In genomic region chr17:68950725-68951124, GRCh38 we compare ENCODE assay signal across 29 cellular contexts. TPM values are rescaled to one million over a fixed set of nuclear protein-coding genes. Genes with fewer than 3 reads are reported as not detected.
DNase-seq lines count a peak whose midpoint lies in the region; ATAC-seq, FAIRE-seq and TF ChIP-seq lines count a peak whose summit lies in the region.
"Had no signal": no experiment of that assay in that cellular context is flagged by ENCODE, and none has a peak within 500 bp of the region (broad histone marks: within the 10 kb centered on the region; RNA-seq: fewer than 3 reads in every experiment).

No MANE protein-coding gene starts in this region.

- H3K9me3 ChIP-seq in adipocyte (ENCODE audit: control insufficient read depth, low read length) (no peaks in the 10 kb centered on the region), H1 (ENCODE audit: insufficient read depth in 2 of 2, low read depth in 1 of 2, low read length in 1 of 2) (no peaks in the 10 kb centered on the region), left ventricle myocardium inferior (replicated peaks) (peaks cover 5% of the 10 kb centered on the region), neural progenitor cell (ENCODE audit: low read depth) (no peaks in the 10 kb centered on the region), BE2C (no peaks in the 10 kb centered on the region)
- H3K9me3 ChIP-seq: A549, HAP-1 had no signal

- H3K4me3 ChIP-seq in adipocyte (ENCODE audit: low read length) (peak overlapping the region; percentile 38), H1 (ENCODE audit: extremely low read depth in 1 of 4, insufficient read depth in 2 of 4, low read depth in 3 of 4, low read length in 4 of 4) (no peak overlapping the region), left ventricle myocardium inferior (peak overlapping the region; percentile 64), neural progenitor cell (no peak overlapping the region), BE2C (ENCODE audit: low read depth, low read length) (no peak overlapping the region)
- H3K4me3 ChIP-seq: A549, HAP-1, PC-9 had no signal

- H3K9me3 Mint-ChIP-seq in neural progenitor cell = no peaks in the 10 kb centered on the region
- peaks cover 5% of the 10 kb centered on the region for H3K9me3 Mint-ChIP-seq in activated CD4-positive, alpha-beta memory T cell treated with anti-CD3 and anti-CD28 coated beads, Interleukin-2, amount 10 ng/mL, durations not matched to agents 7 days and 5 days

- no peak overlapping the region for H2BK15ac ChIP-seq in H1 (ENCODE audit: low read length)

- no peak overlapping the region for H4K5ac ChIP-seq in H1 (ENCODE audit: insufficient read length, low read depth, low read length)

- H4K20me1 ChIP-seq in H1 (replicated peaks in 1 of 2; ENCODE audit: control insufficient read depth in 1 of 2, insufficient read depth in 2 of 2, low read length in 2 of 2) (no peaks in the 10 kb centered on the region), neural progenitor cell (ENCODE audit: low read depth) (no peaks in the 10 kb centered on the region)

- H3K23me2 ChIP-seq in H1 (ENCODE audit: low read depth, low read length) = no peaks in the 10 kb centered on the region

- H3K27ac ChIP-seq in H1 (ENCODE audit: low read depth, low read length) (no peak overlapping the region), left ventricle myocardium inferior (replicated peaks) (peak overlapping the region; percentile 84), neural progenitor cell (no peak overlapping the region)
- H3K27ac ChIP-seq: A549, KMS-11, PC-9 had no signal

- WGBS in H1 (ENCODE audit: extremely low coverage in 1 of 2, insufficient coverage in 1 of 2, insufficient read length in 1 of 2, insufficient replicate concordance in 2 of 2, low coverage in 1 of 2, low lambda C conversion rate in 2 of 2, missing lambda C conversion rate in 1 of 2), 2 experiments = 93% methylated on average over 4 of the region's 4 CpGs; no CpG with 5 or more reads in 1 of the 2 experiments

- H3K27me3 ChIP-seq in adipocyte (replicated peaks; ENCODE audit: control insufficient read depth, insufficient read depth, low read length) (no peaks in the 10 kb centered on the region), H1 (replicated peaks in 1 of 4; ENCODE audit: control insufficient read depth in 3 of 4, extremely low read depth in 1 of 4, insufficient read depth in 3 of 4, low read length in 3 of 4) (no peaks in the 10 kb centered on the region), left ventricle myocardium inferior (ENCODE audit: low read depth) (no peaks in the 10 kb centered on the region), neural progenitor cell (no peaks in the 10 kb centered on the region), BE2C (no peaks in the 10 kb centered on the region)

- H3K4me1 ChIP-seq in adipocyte (ENCODE audit: control insufficient read depth, insufficient read depth, low read length) (peaks cover 11% of the 10 kb centered on the region), H1 (replicated peaks in 1 of 4; ENCODE audit: control insufficient read depth in 3 of 4, insufficient read depth in 4 of 4, low read length in 3 of 4) (no peaks in the 10 kb centered on the region), left ventricle myocardium inferior (peaks cover 25% of the 10 kb centered on the region), neural progenitor cell (no peaks in the 10 kb centered on the region), BE2C (no peaks in the 10 kb centered on the region)
- H3K4me1 ChIP-seq: A549, HAP-1 had no signal

- H3K9ac ChIP-seq in adipocyte (ENCODE audit: low read length) = no peak overlapping the region
- no peak overlapping the region for H3K9ac ChIP-seq in H1 (replicated peaks in 1 of 4; ENCODE audit: extremely low read depth in 1 of 4, low read depth in 3 of 4, low read length in 3 of 4)
- no peak overlapping the region for H3K9ac ChIP-seq in neural progenitor cell
- H3K9ac ChIP-seq: KMS-11 had no signal

- POLR2A ChIA-PET in H1 (lab: Charles Lee; ENCODE audit: partially characterized antibody) = no interaction called here
- POLR2A ChIA-PET in activated CD4-positive, alpha-beta memory T cell treated with anti-CD3 and anti-CD28 coated beads, Interleukin-2, amount 10 ng/mL, durations not matched to agents 7 days and 5 days (lab: Charles Lee) = no interaction called here

- H2BK120ac ChIP-seq in H1 (replicated peaks; ENCODE audit: low read depth, low read length) = no peak overlapping the region

- TF ChIP-seq POLR2A in H1 (IDR thresholded peaks at IDR 0.05; ENCODE audit: control extremely low read depth in 1 of 2, low read depth in 2 of 2, low read length in 2 of 2) = no peak

- no peak overlapping the region for H3K4me3 Mint-ChIP-seq in neural progenitor cell
- no peak overlapping the region for H3K4me3 Mint-ChIP-seq in activated CD4-positive, alpha-beta memory T cell treated with anti-CD3 and anti-CD28 coated beads, Interleukin-2, amount 10 ng/mL, durations not matched to agents 7 days and 5 days
- H3K4me3 Mint-ChIP-seq: CD4-positive, alpha-beta memory T cell; HFFc6 had no signal

- H3K14ac ChIP-seq in H1 (ENCODE audit: insufficient read length) = no peak overlapping the region

- H3K56ac ChIP-seq in H1 (replicated peaks; ENCODE audit: insufficient read length, low read depth, low read length) = no peak overlapping the region

- H3K4me2 ChIP-seq in H1 (ENCODE audit: insufficient read depth in 1 of 2, low read depth in 2 of 2, low read length in 2 of 2) = no peak overlapping the region
- no peak overlapping the region for H3K4me2 ChIP-seq in neural progenitor cell
- H3K4me2 ChIP-seq: A549, KMS-11, PC-9 had no signal

- no peaks in the 10 kb centered on the region for H3K79me1 ChIP-seq in H1 (ENCODE audit: low read depth, low read length)

- no peak for TF ChIP-seq EP300 in H1 (IDR thresholded peaks at IDR 0.05; ENCODE audit: borderline replicate concordance in 1 of 2, low read depth in 2 of 2, low read length in 2 of 2)

- peak overlapping the region; percentile 19; the same call in 1 of the 2 replicates for H2BK12ac ChIP-seq in H1 (ENCODE audit: low read depth, low read length)

- intact Hi-C loops in left ventricle myocardium inferior (cut with micrococcal nuclease) = no loop called here

- no peaks in the 10 kb centered on the region for H3K27me3 Mint-ChIP-seq in neural progenitor cell (ENCODE audit: insufficient read depth, low read depth)
- H3K27me3 Mint-ChIP-seq in activated CD4-positive, alpha-beta memory T cell treated with anti-CD3 and anti-CD28 coated beads, Interleukin-2, amount 10 ng/mL, durations not matched to agents 7 days and 5 days = no peaks in the 10 kb centered on the region

- no peak for TF ChIP-seq CTCF in H1 (IDR thresholded peaks at IDR 0.05; ENCODE audit: control extremely low read depth in 1 of 3, insufficient read depth in 1 of 3, low read depth in 1 of 3, low read length in 3 of 3)
- no peak for TF ChIP-seq CTCF in left ventricle myocardium inferior (IDR thresholded peaks at IDR 0.05; ENCODE audit: borderline replicate concordance)
- TF ChIP-seq CTCF in neural progenitor cell (IDR thresholded peaks at IDR 0.05) = no peak
- no peak for TF ChIP-seq CTCF in BE2C (IDR thresholded peaks at IDR 0.05; ENCODE audit: low read depth, low read length)

- H2AK5ac ChIP-seq in H1 (ENCODE audit: low read depth, low read length) = no peak overlapping the region

- H3K36me3 ChIP-seq in adipocyte (ENCODE audit: control insufficient read depth, insufficient read depth, low read length, severe bottlenecking) (no peaks in the 10 kb centered on the region), H1 (ENCODE audit: control insufficient read depth in 2 of 4, insufficient read depth in 4 of 4, low read length in 3 of 4) (no peaks in the 10 kb centered on the region), left ventricle myocardium inferior (peaks cover 15% of the 10 kb centered on the region), neural progenitor cell (no peaks in the 10 kb centered on the region), BE2C (no peaks in the 10 kb centered on the region)
- H3K36me3 ChIP-seq: HAP-1 had no signal

- H3K36me3 Mint-ChIP-seq in neural progenitor cell = no peaks in the 10 kb centered on the region
- H3K36me3 Mint-ChIP-seq in activated CD4-positive, alpha-beta memory T cell treated with anti-CD3 and anti-CD28 coated beads, Interleukin-2, amount 10 ng/mL, durations not matched to agents 7 days and 5 days (ENCODE audit: low read depth) = no peaks in the 10 kb centered on the region
- H3K36me3 Mint-ChIP-seq: CD4-positive, alpha-beta memory T cell had no signal

- H3K4ac ChIP-seq in H1 (replicated peaks; ENCODE audit: insufficient read length, low read depth, low read length) = peak overlapping the region; percentile 78

- H4K91ac ChIP-seq in H1 (replicated peaks; ENCODE audit: insufficient read length, low read length) = no peak overlapping the region

- H3K79me2 ChIP-seq in H1 (ENCODE audit: control insufficient read depth in 1 of 2, insufficient read depth in 2 of 2, low read length in 2 of 2) (no peaks in the 10 kb centered on the region), neural progenitor cell (ENCODE audit: low read depth) (no peaks in the 10 kb centered on the region)

- no peak overlapping the region for H3K27ac Mint-ChIP-seq in neural progenitor cell
- H3K27ac Mint-ChIP-seq in activated CD4-positive, alpha-beta memory T cell treated with anti-CD3 and anti-CD28 coated beads, Interleukin-2, amount 10 ng/mL, durations not matched to agents 7 days and 5 days = no peak overlapping the region
- H3K27ac Mint-ChIP-seq: CD4-positive, alpha-beta memory T cell; HFFc6 had no signal

- H2AFZ ChIP-seq in H1 (ENCODE audit: low read length) (peak overlapping the region; percentile 81; the same call in 1 of the 2 replicates), neural progenitor cell (replicated peaks) (peak overlapping the region; percentile 22)
- H2AFZ ChIP-seq: PC-9 had no signal

- no peak overlapping the region for H2BK20ac ChIP-seq in H1 (ENCODE audit: low read length)

- no peaks in the 10 kb centered on the region for H3F3A ChIP-seq in neural progenitor cell (ENCODE audit: low read depth)

- CTCF ChIA-PET in H1 (lab: Charles Lee; ENCODE audit: partially characterized antibody) = interaction anchor here (1.7 kb wide), 1 partner anchor 174 kb away, joined by 4 read pairs; no protein-coding TSS in a partner anchor
- CTCF ChIA-PET in activated CD4-positive, alpha-beta memory T cell treated with anti-CD3 and anti-CD28 coated beads, Interleukin-2, amount 10 ng/mL, durations not matched to agents 7 days and 5 days (lab: Charles Lee) = no interaction called here

- no peak overlapping the region for H2BK5ac ChIP-seq in H1 (ENCODE audit: low read depth, low read length)

- no peak for TF ChIP-seq RAD21 in H1 (IDR thresholded peaks at IDR 0.05 in 1 of 2, conservative IDR thresholded peaks at IDR 0.05 in 1 of 2; ENCODE audit: low read depth in 2 of 2, low read length in 2 of 2)

- DNase-seq in adipocyte (ENCODE audit: low read depth) (no peak), H1 (ENCODE audit: low read depth in 1 of 2, low spot score in 2 of 2) (no peak), left ventricle myocardium inferior (no peak), neural progenitor cell (ENCODE audit: low spot score) (no peak), frontal cortex (ENCODE audit: low spot score in 2 of 2) (no peak), BE2C (no peak)
- DNase-seq in activated CD4-positive, alpha-beta memory T cell treated with anti-CD3 and anti-CD28 coated beads, Interleukin-2, amount 10 ng/mL, durations not matched to agents 7 days and 5 days = no peak
- DNase-seq: AML-193; C1 segment of cervical spinal cord; CD4-positive, alpha-beta memory T cell; COR-L47; DMS79 treated with DMSO at 0.1 percent for 48 hours; GF-D8; HFFc6; IMR-90; MM.1S; NCI-H1694; NCI-H2029 treated with DMSO at 0.1 percent for 48 hours; NCI-H446 treated with DMSO at 0.1 percent for 48 hours; NCI-H526; PC-9; SHP77 had no signal

- no peak for ATAC-seq in GM18907 (IDR thresholded peaks at IDR 0.05; ENCODE audit: unreplicated experiment)
- ATAC-seq: A549 had no signal

- H3K4me1 Mint-ChIP-seq in neural progenitor cell = peaks cover 4% of the 10 kb centered on the region
- H3K4me1 Mint-ChIP-seq in activated CD4-positive, alpha-beta memory T cell treated with anti-CD3 and anti-CD28 coated beads, Interleukin-2, amount 10 ng/mL, durations not matched to agents 7 days and 5 days = no peaks in the 10 kb centered on the region
- H3K4me1 Mint-ChIP-seq: CD4-positive, alpha-beta memory T cell had no signal

- FAIRE-seq in H1 (lab: Jason Lieb, UNC) (no peak), frontal cortex (lab: Jason Lieb, UNC) (no peak)
- FAIRE-seq: A549, GM12891, GM19239 had no signal

- 0 out of 2 replicates have a peak overlapping the region, but pooled peaks have one; percentile 9 for H4K8ac ChIP-seq in H1 (ENCODE audit: extremely low read depth, insufficient read depth, low read length)

- H3K23ac ChIP-seq in H1 (ENCODE audit: insufficient read length) = no peak overlapping the region

- no peak overlapping the region for H3K18ac ChIP-seq in H1 (ENCODE audit: extremely low read depth, low read length)

RNA-seq across cellular contexts. Expression of gene ABCA8, which starts 4.5 kb away (rescaled TPM):
- not detected in 2 replicates for total RNA-seq in H1 (2021; fragmentation: NEBNext Ultra II Directional; extraction: Animal tissue kit (Norgen Biotek cat#: 25700))
- polyA plus RNA-seq in H1 (2011; rRNA removed) = not detected in 2 replicates
- not detected for polyA plus RNA-seq in H1 (2011; cell fraction: cytosol; rRNA removed)
- not detected for polyA plus RNA-seq in H1 (2011; cell fraction: nucleus; rRNA removed)
- polyA plus RNA-seq in H1 (2012, experiment 1 of 2) = 0.07 TPM in 1 of 4 replicates, not detected in the others
- polyA plus RNA-seq in H1 (2012, experiment 2 of 2) = not detected
- polyA plus RNA-seq in H1 (2013, experiment 1 of 2) = not detected
- not detected for polyA plus RNA-seq in H1 (2013, experiment 2 of 2)
- polyA minus RNA-seq in H1 (2011; rRNA and poly(A)+ RNA removed) = not detected in 2 replicates
- not detected for polyA minus RNA-seq in H1 (2011; cell fraction: cytosol; rRNA and poly(A)+ RNA removed)
- polyA minus RNA-seq in H1 (2011; cell fraction: nucleus; rRNA and poly(A)+ RNA removed) = not detected
- total RNA-seq in left ventricle myocardium inferior (35.5 TPM), neural progenitor cell (ENCODE audit: low replicate concordance) (not detected in 2 replicates), frontal cortex (4.5 TPM)
- 2.9 TPM for polyA plus RNA-seq in BE2C (2012; ENCODE audit: insufficient read depth, insufficient read length, low read depth)
- not detected for total RNA-seq in activated CD4-positive, alpha-beta memory T cell treated with anti-CD3 and anti-CD28 coated beads, Interleukin-2, amount 10 ng/mL, durations not matched to agents 7 days and 5 days
- total RNA-seq: CD4-positive, alpha-beta memory T cell; PC-9; RPMI7951 had no signal
- polyA plus RNA-seq: CD4-positive, alpha-beta memory T cell had no signal

Comparison
In these comparisons a context has a peak if more than half of its experiments do, and no peak if none do; other contexts are left out.
1. H3K4me3 ChIP-seq: peak in adipocyte (single experiment) and left ventricle myocardium inferior (single experiment); none in H1 (0 of 4), neural progenitor cell (single experiment) and BE2C (single experiment).